Comparison of ENCODE assay signal across 8 cellular contexts in genomic region chr4:151408630-151409469, GRCh38. TPM values are rescaled to one million over a fixed set of nuclear protein-coding genes. Genes with fewer than 3 reads are reported as not detected.
DNase-seq lines count a peak whose midpoint lies in the region; ATAC-seq and TF ChIP-seq lines count a peak whose summit lies in the region.

Gene FHIP1A (plus strand): TSS chr4:151409176. CDS start chr4:151566260, 157,084 bp downstream.

- H3K9me3 Mint-ChIP-seq in activated naive CD8-positive, alpha-beta T cell treated with anti-CD3 and anti-CD28 coated beads, Interleukin-2, amount 50 U/mL, for 24 hours, result no peaks in the 10 kb centered on the region

- peak within 1 kb of the TSS; percentile 26 for H3K27ac Mint-ChIP-seq in activated naive CD8-positive, alpha-beta T cell treated with anti-CD3 and anti-CD28 coated beads, Interleukin-2, amount 50 U/mL, for 24 hours

- peaks cover 23% of the 10 kb centered on the region for H3K27me3 Mint-ChIP-seq in activated naive CD8-positive, alpha-beta T cell treated with anti-CD3 and anti-CD28 coated beads, Interleukin-2, amount 50 U/mL, for 24 hours

- H3K36me3 ChIP-seq in left ventricle myocardium inferior, result no peaks in the 10 kb centered on the region

- DNase-seq in EH (ENCODE audit: low read depth) (peak; percentile 70), left ventricle myocardium inferior (peak; percentile 62), renal cortical epithelial cell (ENCODE audit: low read depth) (peak; percentile 82), GOT3 (lab: John Stamatoyannopoulos, UW) (no peak)
- DNase-seq in activated naive CD8-positive, alpha-beta T cell treated with anti-CD3 and anti-CD28 coated beads, Interleukin-2, amount 50 U/mL, for 24 hours, result peak; percentile 73

- peak; percentile 27; the same call in 1 of the 2 replicates for TF ChIP-seq RAD21 in Ishikawa (IDR thresholded peaks at IDR 0.05; ENCODE audit: low read depth)

- ATAC-seq in GM21717 (IDR thresholded peaks at IDR 0.05; ENCODE audit: unreplicated experiment) (peak; percentile 79), SK-N-SH treated with all-trans-retinoic acid at 6 μM for 48 hours (peak; percentile 81)
- ATAC-seq in activated naive CD8-positive, alpha-beta T cell treated with anti-CD3 and anti-CD28 coated beads, Interleukin-2, amount 50 U/mL, for 24 hours, result peak; percentile 92

- H3K27ac ChIP-seq in left ventricle myocardium inferior (replicated peaks), result peak within 1 kb of the TSS; percentile 61

- no peak for TF ChIP-seq EP300 in Ishikawa (IDR thresholded peaks at IDR 0.05; ENCODE audit: borderline replicate concordance)

- intact Hi-C loops in left ventricle myocardium inferior (cut with micrococcal nuclease), result no loop called here

- no peaks in the 10 kb centered on the region for H3K9me3 ChIP-seq in left ventricle myocardium inferior (replicated peaks)

- peaks cover 25% of the 10 kb centered on the region for H3K4me1 ChIP-seq in left ventricle myocardium inferior

- peak within 1 kb of the TSS; percentile 73 for H3K4me3 ChIP-seq in left ventricle myocardium inferior

- peaks cover 22% of the 10 kb centered on the region for H3K4me1 Mint-ChIP-seq in activated naive CD8-positive, alpha-beta T cell treated with anti-CD3 and anti-CD28 coated beads, Interleukin-2, amount 50 U/mL, for 24 hours

- H3K27me3 ChIP-seq in left ventricle myocardium inferior (ENCODE audit: low read depth), result peaks cover 18% of the 10 kb centered on the region

- H3K36me3 Mint-ChIP-seq in activated naive CD8-positive, alpha-beta T cell treated with anti-CD3 and anti-CD28 coated beads, Interleukin-2, amount 50 U/mL, for 24 hours (ENCODE audit: low read depth), result no peaks in the 10 kb centered on the region

- peak within 1 kb of the TSS; percentile 78 for H3K4me3 Mint-ChIP-seq in activated naive CD8-positive, alpha-beta T cell treated with anti-CD3 and anti-CD28 coated beads, Interleukin-2, amount 50 U/mL, for 24 hours

- peak; percentile 24 for TF ChIP-seq CTCF in left ventricle myocardium inferior (IDR thresholded peaks at IDR 0.05; ENCODE audit: borderline replicate concordance)

TF ChIP-seq in Ishikawa, 13 proteins besides CTCF, POLR2A, EP300 and RAD21:
- peak; percentile 75; the same call in 1 of the 2 replicates for TF ChIP-seq MAX (IDR thresholded peaks at IDR 0.05)
- no peak for TF ChIP-seq CREB1 (IDR thresholded peaks at IDR 0.05; ENCODE audit: low read depth)
- TF ChIP-seq TAF1 (IDR thresholded peaks at IDR 0.05; ENCODE audit: low read depth), result peak; percentile 4

TF ChIP-seq in SK-N-SH treated with all-trans-retinoic acid at 6 μM for 48 hours, 23 proteins besides CTCF, POLR2A, EP300 and RAD21:
- no peak for TF ChIP-seq TSHZ2 (CRISPR knock-in tag; IDR thresholded peaks at IDR 0.05)
- TF ChIP-seq ZNF70 (CRISPR knock-in tag; IDR thresholded peaks at IDR 0.05), result no peak
- TF ChIP-seq ARNTL (CRISPR knock-in tag; IDR thresholded peaks at IDR 0.05; ENCODE audit: borderline replicate concordance, low read depth), result no peak
- no peak for TF ChIP-seq ZFP3 (CRISPR knock-in tag; IDR thresholded peaks at IDR 0.05)
- TF ChIP-seq CSDC2 (CRISPR knock-in tag; IDR thresholded peaks at IDR 0.05), result no peak
- no peak for TF ChIP-seq ZNF565 (CRISPR knock-in tag; conservative IDR thresholded peaks at IDR 0.05; ENCODE audit: low read depth)
- TF ChIP-seq ESRRG (CRISPR knock-in tag; IDR thresholded peaks at IDR 0.05), result no peak
- no peak for TF ChIP-seq PPARA (CRISPR knock-in tag; IDR thresholded peaks at IDR 0.05; ENCODE audit: borderline replicate concordance)
- no peak for TF ChIP-seq RARB (CRISPR knock-in tag; IDR thresholded peaks at IDR 0.05)
- TF ChIP-seq SNAI2 (CRISPR knock-in tag; IDR thresholded peaks at IDR 0.05), result no peak
- no peak for TF ChIP-seq PATZ1 (CRISPR knock-in tag; IDR thresholded peaks at IDR 0.05; ENCODE audit: borderline replicate concordance)
- TF ChIP-seq POU6F1 (CRISPR knock-in tag; IDR thresholded peaks at IDR 0.05; ENCODE audit: borderline replicate concordance, low read depth), result no peak
- TF ChIP-seq ZFP30 (CRISPR knock-in tag; IDR thresholded peaks at IDR 0.05), result no peak
- TF ChIP-seq ISL1 (CRISPR knock-in tag; IDR thresholded peaks at IDR 0.05), result no peak
- no peak for TF ChIP-seq ZNF8 (CRISPR knock-in tag; IDR thresholded peaks at IDR 0.05)

RNA-seq across cellular contexts. Expression of gene FHIP1A, which starts in this region (rescaled TPM):
- total RNA-seq in left ventricle myocardium inferior, result 21.4 TPM
- 17.0 and 19.3 TPM in 2 replicates for total RNA-seq in renal cortical epithelial cell
